In genomic region chr2:70089946-70090523, GRCh38 we compare ENCODE assay signal across 8 cellular contexts. TPM values are rescaled to one million over a fixed set of nuclear protein-coding genes. Genes with fewer than 3 reads are reported as not detected.
DNase-seq lines count a peak whose midpoint lies in the region; ATAC-seq, FAIRE-seq and TF ChIP-seq lines count a peak whose summit lies in the region.

No MANE protein-coding gene starts in this region.

- no peak for DNase-seq in activated CD4-positive, alpha-beta T cell treated with anti-CD3 and anti-CD28 coated beads for 36 hours
- DNase-seq in activated CD4-positive, alpha-beta T cell treated with anti-CD3 and anti-CD28 coated beads for 48 hours: no peak
- DNase-seq in kidney: no peak
- DNase-seq in testis: peak; percentile 71
- DNase-seq in cerebellar nuclear complex (lab: John Stamatoyannopoulos, UW): no peak

- H3K4me3 ChIP-seq in kidney (ENCODE audit: low read length in 2 of 2): peak overlapping the region; percentile 97 to 98
- H3K4me3 ChIP-seq in testis: peak overlapping the region; percentile 82 to 94

- no peak for TF ChIP-seq CTCF in kidney (IDR thresholded peaks at IDR 0.05; ENCODE audit: borderline replicate concordance, extremely low read depth, insufficient read depth)
- TF ChIP-seq CTCF in testis (IDR thresholded peaks at IDR 0.05): no peak

- peak overlapping the region; percentile 100 for H3K4me3 Mint-ChIP-seq in activated CD4-positive, alpha-beta T cell treated with anti-CD3 and anti-CD28 coated beads for 36 hours
- H3K4me3 Mint-ChIP-seq in activated T-helper 17 cell treated with anti-CD3 and anti-CD28 coated beads, Interleukin-2, amount 50 U/mL, for 72 hours: peak overlapping the region; percentile 73

- H3K36me3 ChIP-seq in kidney (ENCODE audit: control insufficient read depth in 1 of 2, insufficient read depth in 2 of 2, low read length in 2 of 2) (peaks cover 0 to 7% of the 10 kb centered on the region in 2 donors), testis (ENCODE audit: low read depth, missing control alignments) (no peaks in the 10 kb centered on the region)

- H3K27ac ChIP-seq in kidney (ENCODE audit: low read depth in 2 of 2, low read length in 2 of 2) (peak overlapping the region; percentile 28 to 98), testis (peak overlapping the region; percentile 100)

- H3K4me1 ChIP-seq in kidney (ENCODE audit: control insufficient read depth in 1 of 2, insufficient read depth in 1 of 2, low read depth in 1 of 2, low read length in 2 of 2) (peaks cover 9 to 17% of the 10 kb centered on the region in 2 donors), testis (peaks cover 23% of the 10 kb centered on the region)

- intact Hi-C loops in activated CD4-positive, alpha-beta T cell treated with anti-CD3 and anti-CD28 coated beads for 36 hours (cut with DNase I, micrococcal nuclease): loop anchor here (2.0 to 10.0 kb wide), 7 partner anchors 35 to 1838 kb away; partner anchors contain the start of genes AAK1 (in 2 of the 2), PPP3R1 (in 1 of the 2), SNRPG (in 1 of the 2) and TIA1 (in 1 of the 2)
- intact Hi-C loops in kidney (cut with DNase I): no loop called here
- intact Hi-C loops in testis (cut with DNase I; ENCODE audit: low total_unique reads): loop anchor here (5.0 to 10.0 kb wide), 2 partner anchors 32 to 175 kb away; partner anchors contain the start of gene MXD1

- POLR2A ChIA-PET in activated CD4-positive, alpha-beta T cell treated with anti-CD3 and anti-CD28 coated beads for 36 hours (lab: Charles Lee): interaction anchor here (0.8 kb wide), 2 partner anchors 14 to 17 kb away, joined by 3 read pairs; no protein-coding TSS in a partner anchor

- H3K9me3 ChIP-seq in kidney (ENCODE audit: control insufficient read depth in 1 of 2, low read length in 2 of 2) (no peaks in the 10 kb centered on the region), testis (no peaks in the 10 kb centered on the region)

- FAIRE-seq in kidney (lab: Jason Lieb, UNC): no peak

- peak overlapping the region; percentile 100 for H3K27ac Mint-ChIP-seq in activated CD4-positive, alpha-beta T cell treated with anti-CD3 and anti-CD28 coated beads for 36 hours
- H3K27ac Mint-ChIP-seq in activated T-helper 17 cell treated with anti-CD3 and anti-CD28 coated beads, Interleukin-2, amount 50 U/mL, for 72 hours: peak overlapping the region; percentile 100

- no peaks in the 10 kb centered on the region for H3K27me3 ChIP-seq in testis

- CTCF ChIA-PET in activated CD4-positive, alpha-beta T cell treated with anti-CD3 and anti-CD28 coated beads for 36 hours (lab: Charles Lee): interaction anchor here (1.5 to 2.0 kb wide), 2 partner anchors 14 to 51 kb away, joined by 3 to 9 read pairs; no protein-coding TSS in a partner anchor

- H3K36me3 Mint-ChIP-seq in activated CD4-positive, alpha-beta T cell treated with anti-CD3 and anti-CD28 coated beads for 36 hours (ENCODE audit: low read depth): peaks cover 47% of the 10 kb centered on the region
- peaks cover 60% of the 10 kb centered on the region for H3K36me3 Mint-ChIP-seq in activated T-helper 17 cell treated with anti-CD3 and anti-CD28 coated beads, Interleukin-2, amount 50 U/mL, for 72 hours (ENCODE audit: low read depth)

- ATAC-seq in activated CD4-positive, alpha-beta T cell treated with anti-CD3 and anti-CD28 coated beads for 36 hours: no peak
- ATAC-seq in activated T-helper 17 cell treated with anti-CD3 and anti-CD28 coated beads, Interleukin-2, amount 50 U/mL, for 72 hours (replicated peaks): no peak
- ATAC-seq in HG03159 (IDR thresholded peaks at IDR 0.05; ENCODE audit: unreplicated experiment) (no peak), GM21737 (IDR thresholded peaks at IDR 0.05; ENCODE audit: unreplicated experiment) (no peak)

- H3K9me3 Mint-ChIP-seq in activated CD4-positive, alpha-beta T cell treated with anti-CD3 and anti-CD28 coated beads for 36 hours (ENCODE audit: low read depth): no peaks in the 10 kb centered on the region
- peaks cover 4% of the 10 kb centered on the region for H3K9me3 Mint-ChIP-seq in activated T-helper 17 cell treated with anti-CD3 and anti-CD28 coated beads, Interleukin-2, amount 50 U/mL, for 72 hours

- 27 to 35% methylated on average over 6 of the region's 6 CpGs for WGBS in testis, 2 donors

- no peaks in the 10 kb centered on the region for H3K27me3 Mint-ChIP-seq in activated CD4-positive, alpha-beta T cell treated with anti-CD3 and anti-CD28 coated beads for 36 hours
- no peaks in the 10 kb centered on the region for H3K27me3 Mint-ChIP-seq in activated T-helper 17 cell treated with anti-CD3 and anti-CD28 coated beads, Interleukin-2, amount 50 U/mL, for 72 hours

- no peak for TF ChIP-seq POLR2A in testis (IDR thresholded peaks at IDR 0.05)

- peaks cover 51% of the 10 kb centered on the region for H3K4me1 Mint-ChIP-seq in activated CD4-positive, alpha-beta T cell treated with anti-CD3 and anti-CD28 coated beads for 36 hours
- peaks cover 31% of the 10 kb centered on the region for H3K4me1 Mint-ChIP-seq in activated T-helper 17 cell treated with anti-CD3 and anti-CD28 coated beads, Interleukin-2, amount 50 U/mL, for 72 hours

- no peak overlapping the region for H3K9ac ChIP-seq in kidney (ENCODE audit: low read length in 2 of 2)

RNA-seq across cellular contexts. Expression of gene PCBP1, which starts 2.8 kb away (rescaled TPM):
- total RNA-seq in activated CD4-positive, alpha-beta T cell treated with anti-CD3 and anti-CD28 coated beads for 36 hours: 100 to 1,000 TPM; 417 to 450 TPM
- total RNA-seq in activated T-helper 17 cell treated with anti-CD3 and anti-CD28 coated beads, Interleukin-2, amount 50 U/mL, for 72 hours: 100 to 1,000 TPM; 385 to 468 TPM
- 298 TPM for total RNA-seq in kidney
- polyA plus RNA-seq in kidney (ENCODE audit: insufficient read depth, low read depth, low replicate concordance): 224 TPM
- 100 to 1,000 TPM; 144 to 200 TPM for total RNA-seq in testis
- 270 TPM for polyA plus RNA-seq in testis (ENCODE audit: insufficient read depth, low read depth, low replicate concordance)
